19 cellular contexts compared by ENCODE assay signal in the genomic region with DNA sequence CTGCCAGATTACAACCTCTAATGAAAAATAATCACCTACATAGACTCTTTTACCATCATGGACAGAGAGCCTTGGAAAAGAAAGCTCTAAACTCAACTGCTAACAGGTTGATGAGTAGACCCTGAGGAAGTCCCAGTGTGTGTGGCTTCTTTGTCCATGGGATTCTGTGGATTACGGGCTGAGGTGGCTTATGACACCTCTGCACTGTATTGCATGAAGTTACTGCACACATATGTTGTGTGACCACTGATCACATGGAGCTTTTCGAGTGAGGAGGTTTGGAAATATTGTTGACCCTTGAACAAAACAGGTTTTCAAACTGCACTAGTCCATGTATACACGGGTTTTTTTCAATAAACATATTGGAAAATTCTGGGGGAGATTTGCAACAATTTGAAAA.
DNase-seq lines count a peak whose midpoint lies in the region; ATAC-seq and TF ChIP-seq lines count a peak whose summit lies in the region.
"Had no signal": no experiment of that assay in that cellular context is flagged by ENCODE, and none has a peak within 500 bp of the region (broad histone marks: within the 10 kb centered on the region; RNA-seq: fewer than 3 reads in every experiment).

No MANE protein-coding gene starts in this region.

- POLR2A ChIA-PET in Panc1 (lab: Charles Lee) = no interaction called here

- no peaks in the 10 kb centered on the region; the same call in 1 of the 2 replicates for H3K36me3 Mint-ChIP-seq in HFFc6 (ENCODE audit: low read depth)
- H3K36me3 Mint-ChIP-seq: CD4-positive, CD25-positive, alpha-beta regulatory T cell; CD8-positive, alpha-beta T cell had no signal

- H2AFZ ChIP-seq in mesenchymal stem cell (ENCODE audit: low read depth, low read length) = no peak overlapping the region
- no peak overlapping the region for H2AFZ ChIP-seq in smooth muscle cell (ENCODE audit: low read depth)

- peaks cover 26% of the 10 kb centered on the region for H3K79me1 ChIP-seq in mesenchymal stem cell (replicated peaks; ENCODE audit: low read length, poor library complexity, severe bottlenecking)

- H3K4me2 ChIP-seq in mesenchymal stem cell (ENCODE audit: low read length, poor library complexity, severe bottlenecking) (no peak overlapping the region), smooth muscle cell (no peak overlapping the region)
- H3K4me2 ChIP-seq: BLaER1 had no signal

- H2BK5ac ChIP-seq in mesenchymal stem cell (ENCODE audit: low read depth, low read length, poor library complexity, severe bottlenecking) = no peak overlapping the region

- no peak overlapping the region for H3K14ac ChIP-seq in mesenchymal stem cell (ENCODE audit: low read length in 2 of 2)

- intact Hi-C loops in Panc1 (cut with micrococcal nuclease; ENCODE audit: unreplicated experiment) = no loop called here

- H3K4ac ChIP-seq in mesenchymal stem cell (ENCODE audit: low read depth in 1 of 2, low read length in 2 of 2) = no peak overlapping the region

- no peaks in the 10 kb centered on the region; the same call in 1 of the 2 replicates for H3K9me3 ChIP-seq in Panc1 (ENCODE audit: control insufficient read depth, insufficient read depth, low read depth, low read length)
- H3K9me3 ChIP-seq in mesenchymal stem cell (ENCODE audit: control insufficient read depth, low read length) = no peaks in the 10 kb centered on the region
- H3K9me3 ChIP-seq in smooth muscle cell (replicated peaks; ENCODE audit: low read depth) = no peaks in the 10 kb centered on the region
- H3K9me3 ChIP-seq: BLaER1, HAP-1 had no signal

- H3K36me3 ChIP-seq in Panc1 (ENCODE audit: control insufficient read depth, insufficient read depth, low read length) (no peaks in the 10 kb centered on the region), mesenchymal stem cell (ENCODE audit: control insufficient read depth in 1 of 2, insufficient read depth in 2 of 2, low read depth in 1 of 2, low read length in 2 of 2) (peaks cover 1 to 12% of the 10 kb centered on the region in 2 experiments), smooth muscle cell (ENCODE audit: low read depth) (no peaks in the 10 kb centered on the region)
- H3K36me3 ChIP-seq: BLaER1, HAP-1 had no signal

- TF ChIP-seq CTCF in HFFc6 (IDR thresholded peaks at IDR 0.05) = no peak
- TF ChIP-seq CTCF in Panc1 (IDR thresholded peaks at IDR 0.05) = no peak
- no peak for TF ChIP-seq CTCF in smooth muscle cell (IDR thresholded peaks at IDR 0.05; ENCODE audit: borderline replicate concordance, insufficient read depth, poor library complexity, severe bottlenecking)

- H2BK15ac ChIP-seq in mesenchymal stem cell (ENCODE audit: low read depth, poor library complexity, severe bottlenecking) = no peak overlapping the region

- H3K9ac ChIP-seq in mesenchymal stem cell (ENCODE audit: low read length) (no peak overlapping the region), smooth muscle cell (ENCODE audit: low read depth) (no peak overlapping the region)
- H3K9ac ChIP-seq: BLaER1 had no signal

- H3K79me2 ChIP-seq in smooth muscle cell (ENCODE audit: low read depth) = no peaks in the 10 kb centered on the region

- H2BK120ac ChIP-seq in mesenchymal stem cell (ENCODE audit: low read depth, low read length) = no peak overlapping the region

- no peaks in the 10 kb centered on the region for H4K20me1 ChIP-seq in smooth muscle cell (ENCODE audit: low read depth)
- H4K20me1 ChIP-seq: BLaER1 had no signal

- peak overlapping the region; percentile 98 for H3K27ac ChIP-seq in Panc1 (ENCODE audit: low read length)
- H3K27ac ChIP-seq in mesenchymal stem cell (ENCODE audit: low read length, poor library complexity, severe bottlenecking) = no peak overlapping the region
- peak overlapping the region; percentile 99 for H3K27ac ChIP-seq in smooth muscle cell (ENCODE audit: low read depth)
- H3K27ac ChIP-seq: BLaER1, C4-2B had no signal

- no peak for DNase-seq in HFFc6
- DNase-seq in Panc1 (ENCODE audit: low read depth, low spot score) = no peak
- no peak for DNase-seq in mesenchymal stem cell
- DNase-seq in smooth muscle cell (lab: John Stamatoyannopoulos, UW; ENCODE audit: unreplicated experiment) = no peak
- DNase-seq in stimulated activated naive CD8-positive, alpha-beta T cell treated with anti-CD3 and anti-CD28 coated beads, Interleukin-15, Interleukin-2, amounts not matched to agents 100 U/mL and 50 U/mL, for 24 hours = no peak
- no peak for DNase-seq in DMS153 (lab: John Stamatoyannopoulos, UW)
- DNase-seq: CD4-positive, CD25-positive, alpha-beta regulatory T cell; CD8-positive, alpha-beta T cell; DMS 273 treated with DMSO at 0.1 percent for 48 hours; DMS53; DMS79 treated with DMSO at 0.1 percent for 48 hours; GF-D8; GOT3 had no signal

- H3K18ac ChIP-seq in mesenchymal stem cell (ENCODE audit: low read depth in 1 of 2, low read length in 2 of 2) = peak overlapping the region in 1 of 2 experiments; percentile 6

- no peak overlapping the region for H3K23ac ChIP-seq in mesenchymal stem cell (ENCODE audit: low read length in 2 of 2)

- H3K4me1 ChIP-seq in Panc1 (ENCODE audit: control insufficient read depth, insufficient read depth, low read length) (peaks cover 50% of the 10 kb centered on the region), mesenchymal stem cell (ENCODE audit: control insufficient read depth, insufficient read depth, low read depth, low read length) (peaks cover 22% of the 10 kb centered on the region), smooth muscle cell (ENCODE audit: low read depth) (peaks cover 17% of the 10 kb centered on the region)
- H3K4me1 ChIP-seq: HAP-1 had no signal

- 0 out of 2 replicates have a peak overlapping the region, but pooled peaks have one; percentile 7 for H3K27ac Mint-ChIP-seq in HFFc6
- H3K27ac Mint-ChIP-seq: B cell; CD4-positive, CD25-positive, alpha-beta regulatory T cell; CD8-positive, alpha-beta T cell had no signal

- no peak overlapping the region for H4K8ac ChIP-seq in mesenchymal stem cell (ENCODE audit: low read length)

- H3K27me3 ChIP-seq in Panc1 (ENCODE audit: control insufficient read depth, insufficient read depth, low read length) (no peaks in the 10 kb centered on the region), mesenchymal stem cell (ENCODE audit: control insufficient read depth in 1 of 2, insufficient read depth in 1 of 2, low read length in 2 of 2) (no peaks in the 10 kb centered on the region), smooth muscle cell (ENCODE audit: low read depth) (no peaks in the 10 kb centered on the region)
- H3K27me3 ChIP-seq: BLaER1 had no signal

- peaks cover 80% of the 10 kb centered on the region for H3K4me1 Mint-ChIP-seq in HFFc6 (ENCODE audit: low read depth)
- H3K4me1 Mint-ChIP-seq: CD4-positive, CD25-positive, alpha-beta regulatory T cell had no signal

- in situ Hi-C loops in Panc1 (cut with HindIII; ENCODE audit: low pct_unique_long_range_greater_than_20kb, low sequenced_read_pairs) = no loop called here

- WGBS in mesenchymal stem cell = 84% methylated on average over 3 of the region's 3 CpGs
- 79% methylated on average over 3 of the region's 3 CpGs for WGBS in smooth muscle cell (ENCODE audit: low lambda C conversion rate)

- ATAC-seq in Panc1 (no peak), GM21390 (IDR thresholded peaks at IDR 0.05; ENCODE audit: unreplicated experiment) (no peak), GM21717 (IDR thresholded peaks at IDR 0.05; ENCODE audit: unreplicated experiment) (no peak)
- no peak for ATAC-seq in stimulated activated naive CD8-positive, alpha-beta T cell treated with anti-CD3 and anti-CD28 coated beads, Interleukin-15, Interleukin-2, amounts not matched to agents 100 U/mL and 50 U/mL, for 24 hours
- ATAC-seq: CD8-positive, alpha-beta T cell had no signal

- peak overlapping the region; percentile 21 for H2AK5ac ChIP-seq in mesenchymal stem cell (ENCODE audit: low read length, severe bottlenecking)

- H3F3A ChIP-seq in smooth muscle cell (ENCODE audit: low read depth) = peaks cover 24% of the 10 kb centered on the region

- H4K91ac ChIP-seq in mesenchymal stem cell (ENCODE audit: low read length) = no peak overlapping the region

- CTCF ChIA-PET in Panc1 (lab: Charles Lee) = interaction anchor here (0.7 kb wide), 1 partner anchor 95 kb away, joined by 3 read pairs; no protein-coding TSS in a partner anchor

- H3K4me3 Mint-ChIP-seq in HFFc6 = no peak overlapping the region
- H3K4me3 Mint-ChIP-seq: B cell; CD4-positive, CD25-positive, alpha-beta regulatory T cell; CD8-positive, alpha-beta T cell had no signal

- H2BK12ac ChIP-seq in mesenchymal stem cell (ENCODE audit: low read length in 2 of 2) = peak overlapping the region in 1 of 2 experiments; percentile 21

- no TSS peak for BruUV-seq in Panc1 (replicated peaks; lab: Mats Ljungman, UMichigan)

- no peaks in the 10 kb centered on the region for H3K9me3 Mint-ChIP-seq in HFFc6
- H3K9me3 Mint-ChIP-seq: CD8-positive, alpha-beta T cell had no signal

- peaks cover 2% of the 10 kb centered on the region for H3K27me3 Mint-ChIP-seq in HFFc6 (ENCODE audit: insufficient read depth)
- H3K27me3 Mint-ChIP-seq: CD4-positive, CD25-positive, alpha-beta regulatory T cell had no signal

- no peak overlapping the region for H3K4me3 ChIP-seq in Panc1 (ENCODE audit: low read depth in 2 of 2, low read length in 2 of 2)
- no peak overlapping the region for H3K4me3 ChIP-seq in mesenchymal stem cell (ENCODE audit: insufficient read depth in 1 of 2, low read depth in 1 of 2, low read length in 2 of 2)
- H3K4me3 ChIP-seq in smooth muscle cell = no peak overlapping the region
- H3K4me3 ChIP-seq: BLaER1, HAP-1 had no signal
